9 cellular contexts compared by ENCODE assay signal in the genomic region with DNA sequence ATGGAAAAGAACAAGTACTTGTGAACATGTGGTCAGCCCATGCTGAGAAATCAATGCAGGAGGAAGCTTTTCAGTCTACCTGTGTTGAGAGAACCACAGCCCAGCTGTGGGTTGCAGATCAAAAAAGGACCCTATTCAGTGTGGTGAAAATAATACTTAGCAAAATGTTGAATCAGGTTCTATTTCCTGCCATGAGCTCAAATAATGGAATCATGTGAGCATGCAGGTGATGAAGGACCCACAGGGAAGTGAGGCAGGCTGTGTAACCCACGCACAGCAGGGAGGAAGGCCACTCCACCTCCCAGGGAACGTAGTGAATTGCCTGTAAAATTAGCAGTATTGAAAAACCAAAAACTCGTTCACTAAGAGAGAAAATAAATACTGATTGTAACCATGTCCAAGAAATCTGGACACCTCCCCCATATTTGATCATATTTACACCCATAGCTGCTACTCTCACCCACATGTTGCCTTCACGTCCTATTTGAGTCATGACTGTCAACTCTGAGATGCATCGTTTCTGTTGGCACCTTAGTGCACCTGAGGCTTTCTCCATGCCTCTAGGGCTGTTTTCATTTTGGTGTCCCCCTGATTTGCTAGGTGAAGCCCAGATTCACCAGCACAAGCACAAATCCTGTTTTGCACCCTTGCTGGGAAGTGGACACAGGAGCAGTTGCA. TPM values are rescaled to one million over a fixed set of nuclear protein-coding genes. Genes with fewer than 3 reads are reported as not detected.
A peak's percentile ranks its signal among the peaks of the same experiment; 100 is the strongest.
DNase-seq lines count a peak whose midpoint lies in the region; ATAC-seq and TF ChIP-seq lines count a peak whose summit lies in the region.
"Had no signal": no experiment of that assay in that cellular context is flagged by ENCODE, and none has a peak within 500 bp of the region (broad histone marks: within the 10 kb centered on the region; RNA-seq: fewer than 3 reads in every experiment).

No MANE protein-coding gene starts in this region.

- peak; percentile 50 for ATAC-seq in activated CD4-positive, alpha-beta T cell treated with anti-CD3 and anti-CD28 coated beads for 36 hours
- ATAC-seq in GM21723 (IDR thresholded peaks at IDR 0.05; ENCODE audit: unreplicated experiment) (peak; percentile 29), HG03520 (IDR thresholded peaks at IDR 0.05; ENCODE audit: unreplicated experiment) (peak; percentile 23), left cardiac atrium (no peak)
- peak; percentile 76 for ATAC-seq in stimulated activated effector memory CD8-positive, alpha-beta T cell treated with anti-CD3 and anti-CD28 coated beads, Interleukin-12 subunit alpha, Interleukin-12 subunit beta, amount 100 ng/mL, for 72 hours

- POLR2A ChIA-PET in activated CD4-positive, alpha-beta T cell treated with anti-CD3 and anti-CD28 coated beads for 36 hours (lab: Charles Lee), result no interaction called here
- POLR2A ChIA-PET in Caco-2 (lab: Charles Lee), result no interaction called here

- no peaks in the 10 kb centered on the region for H3K9me3 Mint-ChIP-seq in activated CD4-positive, alpha-beta T cell treated with anti-CD3 and anti-CD28 coated beads for 36 hours (ENCODE audit: low read depth)
- no peaks in the 10 kb centered on the region for H3K9me3 Mint-ChIP-seq in stimulated activated effector memory CD8-positive, alpha-beta T cell treated with anti-CD3 and anti-CD28 coated beads, Interleukin-12 subunit alpha, Interleukin-12 subunit beta, amount 100 ng/mL, for 72 hours
- no peaks in the 10 kb centered on the region for H3K9me3 Mint-ChIP-seq in Caco-2 (ENCODE audit: unreplicated experiment)

- peak; percentile 21 for DNase-seq in activated CD4-positive, alpha-beta T cell treated with anti-CD3 and anti-CD28 coated beads for 36 hours
- no peak for DNase-seq in activated CD4-positive, alpha-beta T cell treated with anti-CD3 and anti-CD28 coated beads for 48 hours
- DNase-seq in stimulated activated effector memory CD8-positive, alpha-beta T cell treated with anti-CD3 and anti-CD28 coated beads, Interleukin-12 subunit alpha, Interleukin-12 subunit beta, amount 100 ng/mL, for 72 hours (ENCODE audit: low spot score in 2 of 2), result peak in 1 of 2 donors; percentile 70
- DNase-seq in left cardiac atrium, result no peak
- no peak for DNase-seq in Caco-2
- DNase-seq in foreskin fibroblast, result no peak
- DNase-seq: brain microvascular endothelial cell had no signal

- no peak overlapping the region for H3K27ac Mint-ChIP-seq in activated CD4-positive, alpha-beta T cell treated with anti-CD3 and anti-CD28 coated beads for 36 hours
- peak overlapping the region; percentile 58 for H3K27ac Mint-ChIP-seq in stimulated activated effector memory CD8-positive, alpha-beta T cell treated with anti-CD3 and anti-CD28 coated beads, Interleukin-12 subunit alpha, Interleukin-12 subunit beta, amount 100 ng/mL, for 72 hours
- H3K27ac Mint-ChIP-seq in Caco-2 (ENCODE audit: unreplicated experiment), result no peak overlapping the region

- intact Hi-C loops in activated CD4-positive, alpha-beta T cell treated with anti-CD3 and anti-CD28 coated beads for 36 hours (cut with DNase I, micrococcal nuclease), result loop anchor here (1.0 to 5.0 kb wide), 3 partner anchors 8 to 607 kb away; no protein-coding TSS in a partner anchor
- intact Hi-C loops in left cardiac atrium (cut with DNase I) (no loop called here), Caco-2 (cut with micrococcal nuclease; ENCODE audit: unreplicated experiment) (no loop called here)

- H3K9me3 ChIP-seq in Caco-2, result no peaks in the 10 kb centered on the region

- peaks cover 47% of the 10 kb centered on the region for H3K27me3 Mint-ChIP-seq in activated CD4-positive, alpha-beta T cell treated with anti-CD3 and anti-CD28 coated beads for 36 hours
- no peaks in the 10 kb centered on the region for H3K27me3 Mint-ChIP-seq in Caco-2 (ENCODE audit: insufficient read depth, unreplicated experiment)

- H3K36me3 Mint-ChIP-seq in activated CD4-positive, alpha-beta T cell treated with anti-CD3 and anti-CD28 coated beads for 36 hours (ENCODE audit: low read depth), result no peaks in the 10 kb centered on the region
- H3K36me3 Mint-ChIP-seq in stimulated activated effector memory CD8-positive, alpha-beta T cell treated with anti-CD3 and anti-CD28 coated beads, Interleukin-12 subunit alpha, Interleukin-12 subunit beta, amount 100 ng/mL, for 72 hours, result no peaks in the 10 kb centered on the region
- no peaks in the 10 kb centered on the region for H3K36me3 Mint-ChIP-seq in Caco-2 (ENCODE audit: insufficient read depth, unreplicated experiment)

- CTCF ChIA-PET in activated CD4-positive, alpha-beta T cell treated with anti-CD3 and anti-CD28 coated beads for 36 hours (lab: Charles Lee), result interaction anchor here (0.7 to 1.7 kb wide), 4 partner anchors 9 to 288 kb away, joined by 3 to 5 read pairs (median 4); no protein-coding TSS in a partner anchor
- CTCF ChIA-PET in Caco-2 (lab: Charles Lee), result no interaction called here

- H3K4me1 Mint-ChIP-seq in activated CD4-positive, alpha-beta T cell treated with anti-CD3 and anti-CD28 coated beads for 36 hours, result peaks cover 22% of the 10 kb centered on the region
- H3K4me1 Mint-ChIP-seq in stimulated activated effector memory CD8-positive, alpha-beta T cell treated with anti-CD3 and anti-CD28 coated beads, Interleukin-12 subunit alpha, Interleukin-12 subunit beta, amount 100 ng/mL, for 72 hours, result peaks cover 28% of the 10 kb centered on the region
- no peaks in the 10 kb centered on the region for H3K4me1 Mint-ChIP-seq in Caco-2 (ENCODE audit: low read depth, unreplicated experiment)

- no peaks in the 10 kb centered on the region for H3K27me3 ChIP-seq in Caco-2 (replicated peaks; ENCODE audit: control insufficient read depth, insufficient read depth, low read length)
- H3K27me3 ChIP-seq: brain microvascular endothelial cell had no signal

- no TSS peak for BruUV-seq in Caco-2 (replicated peaks; lab: Mats Ljungman, UMichigan)

- H3K36me3 ChIP-seq in Caco-2 (ENCODE audit: control insufficient read depth, insufficient read depth, low read length), result no peaks in the 10 kb centered on the region
- H3K36me3 ChIP-seq: brain microvascular endothelial cell had no signal

- TF ChIP-seq CTCF in Caco-2 (IDR thresholded peaks at IDR 0.05; ENCODE audit: insufficient read depth in 1 of 2, low read depth in 1 of 2, low read length in 1 of 2, severe bottlenecking in 1 of 2, unreplicated experiment in 1 of 2) (no peak), foreskin fibroblast (IDR thresholded peaks at IDR 0.05; ENCODE audit: low read depth, low read length) (no peak)

- no peaks in the 10 kb centered on the region for H3K4me1 ChIP-seq in Caco-2

- H3K4me3 Mint-ChIP-seq in activated CD4-positive, alpha-beta T cell treated with anti-CD3 and anti-CD28 coated beads for 36 hours, result no peak overlapping the region
- H3K4me3 Mint-ChIP-seq in stimulated activated effector memory CD8-positive, alpha-beta T cell treated with anti-CD3 and anti-CD28 coated beads, Interleukin-12 subunit alpha, Interleukin-12 subunit beta, amount 100 ng/mL, for 72 hours, result peak overlapping the region; percentile 41
- H3K4me3 Mint-ChIP-seq in Caco-2 (ENCODE audit: unreplicated experiment), result no peak overlapping the region

- H3K4me3 ChIP-seq in Caco-2 (ENCODE audit: low read depth, low read length) (no peak overlapping the region), foreskin fibroblast (ENCODE audit: low read depth in 1 of 2, low read length in 2 of 2) (no peak overlapping the region)

RNA-seq across cellular contexts. Expression of a gene that starts 20.5 kb away (rescaled TPM):
- 10 to 100 TPM; 18.2 to 28.6 TPM for total RNA-seq in activated CD4-positive, alpha-beta T cell treated with anti-CD3 and anti-CD28 coated beads for 36 hours
- total RNA-seq in left cardiac atrium (1 to 10 TPM; 4.6 to 9.2 TPM), Caco-2 (2022) (27.7 and 28.9 TPM in 2 replicates)

Comparison
In these comparisons a context has a peak if more than half of its experiments do, and no peak if none do; other contexts are left out.
1. ATAC-seq: peak in activated CD4-positive, alpha-beta T cell treated with anti-CD3 and anti-CD28 coated beads for 36 hours (single experiment), GM21723 (single experiment), HG03520 (single experiment) and stimulated activated effector memory CD8-positive, alpha-beta T cell treated with anti-CD3 and anti-CD28 coated beads, Interleukin-12 subunit alpha, Interleukin-12 subunit beta, amount 100 ng/mL, for 72 hours (single experiment); none in left cardiac atrium (0 of 2).
2. intact Hi-C loops: an anchor here in activated CD4-positive, alpha-beta T cell treated with anti-CD3 and anti-CD28 coated beads for 36 hours (1.0 to 5.0 kb wide); none called in left cardiac atrium and Caco-2.